ENCODE assay signal across 8 cellular contexts in the genomic region with DNA sequence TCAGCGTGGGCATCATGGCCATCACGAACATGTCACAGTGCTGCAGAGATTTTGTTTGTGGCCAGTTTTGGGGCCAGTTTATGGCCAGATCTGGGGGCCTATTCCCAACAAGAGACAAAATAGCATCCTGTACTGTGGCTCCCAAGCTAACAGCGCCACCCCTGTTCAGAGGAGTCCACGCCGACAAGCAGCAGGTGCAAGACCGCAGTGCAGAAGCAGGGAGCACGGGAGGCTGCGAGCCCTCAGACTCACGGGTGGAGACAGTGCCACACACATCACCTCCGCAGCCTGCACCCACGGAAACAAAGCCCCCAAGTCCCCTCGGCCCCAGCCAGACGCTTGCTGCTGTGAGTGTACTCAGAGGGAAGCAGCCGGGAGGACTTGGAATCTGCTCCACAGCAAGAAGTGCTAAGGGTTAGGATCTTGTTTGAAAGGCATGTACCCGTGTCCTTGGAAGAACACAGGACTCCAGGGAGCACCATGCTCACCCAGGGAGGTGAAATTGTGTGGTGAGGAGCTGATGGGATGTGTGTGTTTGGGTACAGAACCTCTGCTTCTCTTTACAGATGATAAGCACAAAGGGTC. TPM values are rescaled to one million over a fixed set of nuclear protein-coding genes. Genes with fewer than 3 reads are reported as not detected.
A peak's percentile ranks its signal among the peaks of the same experiment; 100 is the strongest.
DNase-seq lines count a peak whose midpoint lies in the region; ATAC-seq, FAIRE-seq and TF ChIP-seq lines count a peak whose summit lies in the region.

No MANE protein-coding gene starts in this region.

- CTCF ChIA-PET in activated CD4-positive, alpha-beta memory T cell treated with anti-CD3 and anti-CD28 coated beads for 36 hours (lab: Charles Lee) = interaction anchor here (0.5 to 2.9 kb wide), 5 partner anchors 9 to 1078 kb away, joined by 3 to 8 read pairs (median 4); no protein-coding TSS in a partner anchor

- H3K27ac Mint-ChIP-seq in activated CD4-positive, alpha-beta memory T cell treated with anti-CD3 and anti-CD28 coated beads for 36 hours = no peak overlapping the region

- no peak for TF ChIP-seq POLR2A in GM12892 (IDR thresholded peaks at IDR 0.05; ENCODE audit: low read depth, low read length)

- ATAC-seq in HG02973 (IDR thresholded peaks at IDR 0.05; ENCODE audit: unreplicated experiment) = no peak
- no peak for ATAC-seq in left cardiac atrium

- no peak for DNase-seq in D721Med (ENCODE audit: insufficient read length, low spot score)
- peak; percentile 75 for DNase-seq in H7
- peak; percentile 40 for DNase-seq in activated CD4-positive, alpha-beta memory T cell treated with anti-CD3 and anti-CD28 coated beads for 36 hours
- DNase-seq in islet precursor cell = peak; percentile 70
- no peak for DNase-seq in GM12892 (ENCODE audit: insufficient read length)
- DNase-seq in left cardiac atrium = no peak
- DNase-seq in effector CD4-positive, alpha-beta T cell = no peak

- no peaks in the 10 kb centered on the region for H3K4me1 Mint-ChIP-seq in activated CD4-positive, alpha-beta memory T cell treated with anti-CD3 and anti-CD28 coated beads for 36 hours (ENCODE audit: low read depth)

- no peaks in the 10 kb centered on the region for H3K9me3 Mint-ChIP-seq in activated CD4-positive, alpha-beta memory T cell treated with anti-CD3 and anti-CD28 coated beads for 36 hours

- no peaks in the 10 kb centered on the region for H3K36me3 ChIP-seq in H7 (replicated peaks; ENCODE audit: control insufficient read depth, insufficient read depth, low read length)

- H3K4me3 ChIP-seq in H7 (ENCODE audit: insufficient read depth, low read depth, low read length) = no peak overlapping the region

- H3K27me3 ChIP-seq in H7 (ENCODE audit: control insufficient read depth, insufficient read depth, low read length) = no peaks in the 10 kb centered on the region

- intact Hi-C loops in activated CD4-positive, alpha-beta memory T cell treated with anti-CD3 and anti-CD28 coated beads for 36 hours (cut with micrococcal nuclease) = no loop called here
- intact Hi-C loops in left cardiac atrium (cut with DNase I) = no loop called here

- H3K36me3 Mint-ChIP-seq in activated CD4-positive, alpha-beta memory T cell treated with anti-CD3 and anti-CD28 coated beads for 36 hours = no peaks in the 10 kb centered on the region

- TF ChIP-seq CTCF in D721Med (IDR thresholded peaks at IDR 0.05; ENCODE audit: insufficient read depth, missing control alignments) = peak; percentile 35

- H3K4me3 Mint-ChIP-seq in activated CD4-positive, alpha-beta memory T cell treated with anti-CD3 and anti-CD28 coated beads for 36 hours = no peak overlapping the region

- POLR2A ChIA-PET in activated CD4-positive, alpha-beta memory T cell treated with anti-CD3 and anti-CD28 coated beads for 36 hours (lab: Charles Lee) = no interaction called here

- FAIRE-seq in D721Med (lab: Jason Lieb, UNC) = no peak
- no peak for FAIRE-seq in GM12892 (lab: Jason Lieb, UNC)

- H3K27me3 Mint-ChIP-seq in activated CD4-positive, alpha-beta memory T cell treated with anti-CD3 and anti-CD28 coated beads for 36 hours = no peaks in the 10 kb centered on the region

RNA-seq across cellular contexts. Expression of gene TCP10L, which starts 7.1 kb away (rescaled TPM):
- total RNA-seq in H7 (2014; rRNA removed; shearing (Covaris generic)) = 3.1 TPM in 1 of 2 replicates, not detected in the other
- total RNA-seq in activated CD4-positive, alpha-beta memory T cell treated with anti-CD3 and anti-CD28 coated beads for 36 hours = under 1 TPM; 0.50 to 0.65 TPM
- 0.42 TPM for polyA plus RNA-seq in GM12892 (2012; ENCODE audit: missing spikeins)
- 1 to 10 TPM; 1.9 to 2.6 TPM for total RNA-seq in left cardiac atrium

RNA-seq across cellular contexts. Expression of gene CFAP298, which starts 34.0 kb away (rescaled TPM):
- 63.7 and 119 TPM in 2 replicates for total RNA-seq in H7 (2014; rRNA removed; shearing (Covaris generic))
- 10 to 100 TPM; 39.4 to 41.8 TPM for total RNA-seq in activated CD4-positive, alpha-beta memory T cell treated with anti-CD3 and anti-CD28 coated beads for 36 hours
- polyA plus RNA-seq in GM12892 (2012; ENCODE audit: missing spikeins) = 31.0 TPM
- total RNA-seq in left cardiac atrium = 10 to 100 TPM; 18.5 to 24.0 TPM

Comparison
In these comparisons a context has a peak if more than half of its experiments do, and no peak if none do; other contexts are left out.
1. DNase-seq: peak in H7 (single experiment), activated CD4-positive, alpha-beta memory T cell treated with anti-CD3 and anti-CD28 coated beads for 36 hours (single experiment) and islet precursor cell (single experiment); none in D721Med (single experiment), GM12892 (single experiment), left cardiac atrium (single experiment) and effector CD4-positive, alpha-beta T cell (single experiment).